ENCODE assay signal across 20 cellular contexts in the genomic region with DNA sequence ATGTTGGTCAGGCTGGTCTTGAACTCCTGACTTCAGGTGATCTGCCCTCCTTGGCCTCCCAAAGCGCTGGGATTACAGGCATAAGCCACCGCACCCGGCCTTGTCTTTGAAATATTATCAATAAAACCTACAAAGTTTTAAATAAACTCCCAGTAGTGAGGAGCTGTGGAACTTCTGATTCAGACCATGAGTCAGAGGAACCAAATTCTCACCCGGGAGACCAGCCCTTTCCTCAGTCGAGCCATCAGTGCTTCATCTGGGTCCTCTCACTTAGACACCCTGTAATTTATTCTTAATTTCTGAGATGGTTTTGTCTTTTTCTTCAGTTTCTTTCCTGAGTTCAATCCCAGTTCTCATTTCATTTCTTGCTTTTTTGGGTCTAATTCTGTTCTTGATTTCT.
DNase-seq lines count a peak whose midpoint lies in the region; ATAC-seq and TF ChIP-seq lines count a peak whose summit lies in the region.
"Had no signal": no experiment of that assay in that cellular context is flagged by ENCODE, and none has a peak within 500 bp of the region (broad histone marks: within the 10 kb centered on the region; RNA-seq: fewer than 3 reads in every experiment).

No MANE protein-coding gene starts in this region.

- H3K27ac ChIP-seq in PC-3 (ENCODE audit: low read length) = no peak overlapping the region
- H3K27ac ChIP-seq in H9 (ENCODE audit: insufficient read length, low read depth, low read length) = no peak overlapping the region
- H3K27ac ChIP-seq: BLaER1, body of pancreas, colonic mucosa, KMS-11 had no signal

- TF ChIP-seq CTCF in PC-3 (conservative IDR thresholded peaks at IDR 0.05; ENCODE audit: low read depth, low read length) = no peak
- TF ChIP-seq CTCF in nephron progenitor cell (IDR thresholded peaks at IDR 0.05) = no peak
- no peak for TF ChIP-seq CTCF in H9 (conservative IDR thresholded peaks at IDR 0.05)

- H3K27ac Mint-ChIP-seq in nephron progenitor cell (peak overlapping the region; percentile 10), H9 (no peak overlapping the region)
- H3K27ac Mint-ChIP-seq: natural killer cell treated with Interleukin-12 subunit alpha and Interleukin-12 subunit beta and Interleukin-15 and Interleukin-18, amount 100 ng/mL, for 72 hours; progenitor cell of endocrine pancreas had no signal

- H3K4me1 ChIP-seq in PC-3 (ENCODE audit: insufficient read depth, low read length) (0 out of 2 replicates have a peak, but pooled peaks cover 11% of the 10 kb centered on the region), H9 (ENCODE audit: insufficient read depth, low read length) (no peaks in the 10 kb centered on the region)
- H3K4me1 ChIP-seq: BLaER1, body of pancreas, colonic mucosa had no signal

- H3K4me2 ChIP-seq in PC-3 (ENCODE audit: low read length) (no peak overlapping the region), H9 (ENCODE audit: insufficient read depth, insufficient read length, low read length) (no peak overlapping the region)
- H3K4me2 ChIP-seq: BLaER1, KMS-11 had no signal

- H4K91ac ChIP-seq in H9 (ENCODE audit: insufficient read length, low read depth, low read length) = no peak overlapping the region

- H3K4me3 Mint-ChIP-seq in nephron progenitor cell (no peak overlapping the region), H9 (no peak overlapping the region)
- H3K4me3 Mint-ChIP-seq: natural killer cell treated with Interleukin-12 subunit alpha and Interleukin-12 subunit beta and Interleukin-15 and Interleukin-18, amount 100 ng/mL, for 72 hours had no signal

- intact Hi-C loops in PC-3 (cut with micrococcal nuclease) = no loop called here

- H2BK20ac ChIP-seq in H9 (ENCODE audit: low read depth, low read length, poor library complexity, severe bottlenecking) = no peak overlapping the region

- POLR2A ChIA-PET in PC-3 (lab: Charles Lee; ENCODE audit: unreplicated experiment) = no interaction called here

- H3K23me2 ChIP-seq in H9 (ENCODE audit: insufficient read length, low read depth, low read length, poor library complexity, severe bottlenecking) = no peaks in the 10 kb centered on the region

- peak; percentile 76 for ATAC-seq in PC-3
- ATAC-seq: body of pancreas, GM12878, left colon had no signal

- H3K9me3 Mint-ChIP-seq in nephron progenitor cell (no peaks in the 10 kb centered on the region), H9 (no peaks in the 10 kb centered on the region; a peak in 1 of 5 replicates)
- H3K9me3 Mint-ChIP-seq: natural killer cell treated with Interleukin-12 subunit alpha and Interleukin-12 subunit beta and Interleukin-15 and Interleukin-18, amount 100 ng/mL, for 72 hours had no signal

- H3K14ac ChIP-seq in H9 (ENCODE audit: insufficient read depth, low read length) = no peak overlapping the region

- H2BK12ac ChIP-seq in H9 (ENCODE audit: insufficient read length, low read depth, low read length) = no peak overlapping the region

- DNase-seq in GM04504 (ENCODE audit: low read depth) (peak; percentile 2), PC-3 (peak; percentile 58), dermis blood vessel endothelial cell (peak; percentile 17), nephron progenitor cell (no peak), NK-92 (lab: John Stamatoyannopoulos, UW; ENCODE audit: unreplicated experiment) (no peak), H9 (no peak), amygdala (lab: John Stamatoyannopoulos, UW) (no peak), NCI-H2029 (lab: John Stamatoyannopoulos, UW) (no peak)
- DNase-seq: activated CD4-positive, alpha-beta T cell treated with anti-CD3 and anti-CD28 coated beads, Interleukin-2, amount 50 U/mL, for 1 hour; activated naive CD4-positive, alpha-beta T cell treated with Interleukin-2 at 50 U/mL for 16 hours; body of pancreas; colonic mucosa; left colon; NCI-H1092 treated with DMSO at 0.1 percent for 48 hours; NCI-H510A had no signal

- no peak overlapping the region for H3K9ac ChIP-seq in PC-3 (ENCODE audit: low read length)
- H3K9ac ChIP-seq in H9 (ENCODE audit: extremely low read depth, insufficient read length, low read length) = no peak overlapping the region
- H3K9ac ChIP-seq: BLaER1, KMS-11 had no signal

- no peak overlapping the region for H3K4ac ChIP-seq in H9 (ENCODE audit: low read depth, low read length)

- no peaks in the 10 kb centered on the region for H3F3A ChIP-seq in PC-3 (ENCODE audit: low read length, unreplicated experiment)

- H3K23ac ChIP-seq in H9 (ENCODE audit: insufficient read length, low read depth, low read length) = no peak overlapping the region

- no peak overlapping the region for H4K8ac ChIP-seq in H9 (replicated peaks; ENCODE audit: insufficient read length, low read depth, low read length)

- H3K27me3 Mint-ChIP-seq in nephron progenitor cell (ENCODE audit: low read depth, poor library complexity) (no peaks in the 10 kb centered on the region), H9 (ENCODE audit: low read depth) (no peaks in the 10 kb centered on the region)
- H3K27me3 Mint-ChIP-seq: natural killer cell treated with Interleukin-12 subunit alpha and Interleukin-12 subunit beta and Interleukin-15 and Interleukin-18, amount 100 ng/mL, for 72 hours; progenitor cell of endocrine pancreas had no signal

- no CpG with 5 or more reads among the region's 5 CpGs for WGBS in H9 (ENCODE audit: extremely low coverage, insufficient read length, low lambda C conversion rate)

- H2AK5ac ChIP-seq in H9 (ENCODE audit: insufficient read length, low read length) = no peak overlapping the region

- H3K56ac ChIP-seq in H9 (ENCODE audit: insufficient read length, low read depth, low read length) = no peak overlapping the region

- H3K27me3 ChIP-seq in PC-3 (ENCODE audit: low read length) (no peaks in the 10 kb centered on the region), H9 (ENCODE audit: insufficient read depth, low read length) (no peaks in the 10 kb centered on the region)
- H3K27me3 ChIP-seq: BLaER1, body of pancreas, colonic mucosa had no signal

- peaks cover 9% of the 10 kb centered on the region for H3K4me1 Mint-ChIP-seq in nephron progenitor cell
- no peaks in the 10 kb centered on the region for H3K4me1 Mint-ChIP-seq in H9

- no peaks in the 10 kb centered on the region for H3K9me2 ChIP-seq in PC-3 (replicated peaks; ENCODE audit: low read length)

- no peak overlapping the region for H4K5ac ChIP-seq in H9 (ENCODE audit: insufficient read length, low read depth, low read length)

- no peak overlapping the region for H2BK15ac ChIP-seq in H9 (ENCODE audit: low read depth, low read length)

- no peak overlapping the region for H3K18ac ChIP-seq in H9 (ENCODE audit: insufficient read length, low read depth, low read length)

- H2BK120ac ChIP-seq in H9 (ENCODE audit: low read depth, low read length, poor library complexity, severe bottlenecking) = no peak overlapping the region

- H3K79me2 ChIP-seq in PC-3 (ENCODE audit: low read length) (no peaks in the 10 kb centered on the region), H9 (ENCODE audit: insufficient read depth, low read length) (no peaks in the 10 kb centered on the region)

- H3K36me3 ChIP-seq in PC-3 (ENCODE audit: low read depth, low read length) = peaks cover 13% of the 10 kb centered on the region; the same call in 1 of the 2 replicates
- H3K36me3 ChIP-seq: colonic mucosa had no signal

- H3K4me3 ChIP-seq in PC-3 (ENCODE audit: low read length) = no peak overlapping the region
- H3K4me3 ChIP-seq: BLaER1, body of pancreas, colonic mucosa, GM12878 had no signal

- no TSS peak for BruUV-seq in PC-3 (replicated peaks; lab: Mats Ljungman, UMichigan)

- H3K79me1 ChIP-seq in H9 (ENCODE audit: insufficient read depth, low read depth, low read length, poor library complexity, severe bottlenecking) = no peaks in the 10 kb centered on the region

- no peak overlapping the region for H2AFZ ChIP-seq in PC-3 (ENCODE audit: low read length)
- H2AFZ ChIP-seq in H9 (ENCODE audit: low read length) = no peak overlapping the region

- CTCF ChIA-PET in PC-3 (lab: Charles Lee) = interaction anchor here (0.5 kb wide), 1 partner anchor 691 kb away, joined by 7 read pairs; no protein-coding TSS in a partner anchor

- peaks cover 86% of the 10 kb centered on the region for H3K36me3 Mint-ChIP-seq in nephron progenitor cell (ENCODE audit: low read depth)
- H3K36me3 Mint-ChIP-seq in H9 (ENCODE audit: insufficient read depth in 1 of 3, low read depth in 3 of 3) = peaks cover 30 to 76% (median 71%) of the 10 kb centered on the region in 3 experiments

- H3T11ph ChIP-seq in H9 (ENCODE audit: low read length) = no peak overlapping the region

- H3K9me3 ChIP-seq in PC-3 (ENCODE audit: low read length) = no peaks in the 10 kb centered on the region
- no peaks in the 10 kb centered on the region for H3K9me3 ChIP-seq in H9 (ENCODE audit: control insufficient read depth, low read depth, low read length)
- H3K9me3 ChIP-seq: BLaER1, body of pancreas, colonic mucosa had no signal

- H4K20me1 ChIP-seq in PC-3 (ENCODE audit: low read length) (no peaks in the 10 kb centered on the region), H9 (ENCODE audit: control insufficient read depth, insufficient read depth, insufficient read length) (no peaks in the 10 kb centered on the region)
- H4K20me1 ChIP-seq: BLaER1 had no signal

- no peak overlapping the region for H2BK5ac ChIP-seq in H9 (ENCODE audit: insufficient read length, low read length)

Comparison
In these comparisons a context has a peak if more than half of its experiments do, and no peak if none do; other contexts are left out.
1. DNase-seq: peak in GM04504 (single experiment), PC-3 (single experiment) and dermis blood vessel endothelial cell (single experiment); none in nephron progenitor cell (single experiment), NK-92 (single experiment), H9 (single experiment), amygdala (0 of 56) and NCI-H2029 (single experiment).